ENCODE assay signal across 2 cellular contexts in genomic region chr1:15669074-15669473, GRCh38.
TF ChIP-seq lines count a peak whose summit lies in the region.

No MANE protein-coding gene starts in this region.

TF ChIP-seq in HepG2, 621 proteins besides CTCF, POLR2A, EP300 and RAD21:
- TF ChIP-seq YEATS2 (CRISPR knock-in tag; IDR thresholded peaks at IDR 0.05; ENCODE audit: borderline replicate concordance) (no peak), ZNF44 (CRISPR knock-in tag; IDR thresholded peaks at IDR 0.05) (no peak), CERS6 (CRISPR knock-in tag; IDR thresholded peaks at IDR 0.05) (no peak), RBM22 (optimal IDR thresholded peaks at IDR 0.05; ENCODE audit: low read length) (peak; percentile 6)
- TF ChIP-seq, protein P1, sequence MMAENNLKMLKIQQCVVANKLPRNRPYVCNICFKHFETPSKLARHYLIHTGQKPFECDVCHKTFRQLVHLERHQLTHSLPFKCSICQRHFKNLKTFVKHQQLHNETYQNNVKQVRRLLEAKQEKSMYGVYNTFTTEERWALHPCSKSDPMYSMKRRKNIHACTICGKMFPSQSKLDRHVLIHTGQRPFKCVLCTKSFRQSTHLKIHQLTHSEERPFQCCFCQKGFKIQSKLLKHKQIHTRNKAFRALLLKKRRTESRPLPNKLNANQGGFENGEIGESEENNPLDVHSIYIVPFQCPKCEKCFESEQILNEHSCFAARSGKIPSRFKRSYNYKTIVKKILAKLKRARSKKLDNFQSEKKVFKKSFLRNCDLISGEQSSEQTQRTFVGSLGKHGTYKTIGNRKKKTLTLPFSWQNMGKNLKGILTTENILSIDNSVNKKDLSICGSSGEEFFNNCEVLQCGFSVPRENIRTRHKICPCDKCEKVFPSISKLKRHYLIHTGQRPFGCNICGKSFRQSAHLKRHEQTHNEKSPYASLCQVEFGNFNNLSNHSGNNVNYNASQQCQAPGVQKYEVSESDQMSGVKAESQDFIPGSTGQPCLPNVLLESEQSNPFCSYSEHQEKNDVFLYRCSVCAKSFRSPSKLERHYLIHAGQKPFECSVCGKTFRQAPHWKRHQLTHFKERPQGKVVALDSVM (CRISPR knock-in tag; IDR thresholded peaks at IDR 0.05), result peak; percentile 52; the same call in 1 of the 2 replicates

TF ChIP-seq in H1, 55 proteins besides CTCF, POLR2A, EP300 and RAD21:
- TF ChIP-seq CHD2 (IDR thresholded peaks at IDR 0.05; ENCODE audit: low read length) (no peak), TCF12 (IDR thresholded peaks at IDR 0.05; ENCODE audit: low read depth, low read length) (peak; percentile 82; the same call in 1 of the 2 replicates), SIN3A (conservative IDR thresholded peaks at IDR 0.05 in 1 of 2, IDR thresholded peaks at IDR 0.05 in 1 of 2; ENCODE audit: low read depth in 1 of 2, low read length in 2 of 2) (no peak), POU5F1 (IDR thresholded peaks at IDR 0.05; ENCODE audit: low read depth, low read length) (peak; percentile 93), JUN (IDR thresholded peaks at IDR 0.05; ENCODE audit: low read depth, low read length) (no peak), CREB1 (IDR thresholded peaks at IDR 0.05) (no peak), KDM5A (IDR thresholded peaks at IDR 0.05; ENCODE audit: low read length) (no peak)
